ENCODE assay signal across 13 cellular contexts in the genomic region with DNA sequence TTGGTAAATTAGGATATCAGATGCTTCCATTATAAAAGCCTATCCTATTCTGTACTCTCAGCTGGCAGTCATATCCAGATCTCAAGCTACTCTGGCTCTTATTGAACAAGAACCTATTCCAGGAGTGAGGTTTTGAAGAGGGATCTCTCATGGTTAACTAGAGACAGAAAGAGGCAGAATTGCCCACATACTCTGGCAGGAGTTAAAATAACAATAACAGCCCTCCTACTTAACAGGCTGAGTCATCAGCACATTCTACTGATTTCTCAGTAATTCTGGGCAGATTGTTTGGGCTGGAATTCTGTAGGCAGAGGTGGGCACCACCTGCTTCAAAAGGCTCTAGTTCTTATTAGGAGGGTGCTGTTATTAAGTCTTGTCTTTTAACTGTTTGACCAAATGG.
DNase-seq lines count a peak whose midpoint lies in the region; ATAC-seq and TF ChIP-seq lines count a peak whose summit lies in the region.
"Had no signal": no experiment of that assay in that cellular context is flagged by ENCODE, and none has a peak within 500 bp of the region (broad histone marks: within the 10 kb centered on the region; RNA-seq: fewer than 3 reads in every experiment).

No MANE protein-coding gene starts in this region.

- H3K79me2 ChIP-seq in mammary epithelial cell (ENCODE audit: insufficient read depth, low read length): no peaks in the 10 kb centered on the region

- H3K4me2 ChIP-seq in mammary epithelial cell (ENCODE audit: insufficient read depth, low read depth, low read length): peak overlapping the region; percentile 70
- H3K4me2 ChIP-seq: BLaER1 treated with 17β-estradiol and CSF1 and Interleukin-3, amounts not matched to agents 10 nM and 100 nM had no signal

- intact Hi-C loops in mammary epithelial cell (cut with micrococcal nuclease) (no loop called here), tibial artery (cut with DNase I; ENCODE audit: low total_unique reads) (no loop called here)

- no peaks in the 10 kb centered on the region for H3K9me3 ChIP-seq in mammary epithelial cell (replicated peaks; ENCODE audit: insufficient read depth, low read length)
- no peaks in the 10 kb centered on the region for H3K9me3 ChIP-seq in tibial artery
- H3K9me3 ChIP-seq: BLaER1 treated with 17β-estradiol and CSF1 and Interleukin-3, amounts not matched to agents 10 nM and 100 nM; stomach had no signal

- H2AFZ ChIP-seq in mammary epithelial cell (ENCODE audit: low read depth, low read length): peak overlapping the region; percentile 53

- H3K4me3 ChIP-seq in mammary epithelial cell (replicated peaks in 1 of 3; ENCODE audit: insufficient read depth in 1 of 3, low read depth in 2 of 3, low read length in 3 of 3) (no peak overlapping the region), tibial artery (no peak overlapping the region)
- H3K4me3 ChIP-seq: BLaER1 treated with 17β-estradiol and CSF1 and Interleukin-3, amounts not matched to agents 10 nM and 100 nM; stomach had no signal

- BruUV-seq in mammary epithelial cell (replicated peaks; lab: Mats Ljungman, UMichigan): no TSS peak

- in situ Hi-C loops in mammary epithelial cell (cut with MboI; ENCODE audit: low sequenced_read_pairs in 2 of 2): no loop called here

- DNase-seq in AG20443 (ENCODE audit: low spot score) (peak; percentile 24), M059J (ENCODE audit: low read depth) (peak; percentile 52), mammary epithelial cell (peak; percentile 31), kidney glomerular epithelial cell (lab: John Stamatoyannopoulos, UW) (peak; percentile 80), tibial artery (no peak), T-helper 9 cell (no peak)
- DNase-seq: activated CD4-positive, alpha-beta T cell treated with anti-CD3 and anti-CD28 coated beads for 48 hours; immature natural killer cell; nephron progenitor cell; stomach had no signal

- CTCF ChIA-PET in mammary epithelial cell (lab: Charles Lee; ENCODE audit: low non-redundant PET): no interaction called here

- H3K36me3 ChIP-seq in mammary epithelial cell (ENCODE audit: insufficient read depth, low read length): no peaks in the 10 kb centered on the region
- no peaks in the 10 kb centered on the region for H3K36me3 ChIP-seq in tibial artery
- H3K36me3 ChIP-seq: BLaER1 treated with 17β-estradiol and CSF1 and Interleukin-3, amounts not matched to agents 10 nM and 100 nM; stomach had no signal

- H3K27ac ChIP-seq in mammary epithelial cell (ENCODE audit: insufficient read depth, low read depth, low read length) (no peak overlapping the region), tibial artery (no peak overlapping the region)
- H3K27ac ChIP-seq: BLaER1 treated with 17β-estradiol and CSF1 and Interleukin-3, amounts not matched to agents 10 nM and 100 nM; stomach had no signal

- dilution Hi-C loops in mammary epithelial cell (cut with HindIII; ENCODE audit: low sequenced_read_pairs): no loop called here

- TF ChIP-seq CTCF in mammary epithelial cell (conservative IDR thresholded peaks at IDR 0.05 in 1 of 2, IDR thresholded peaks at IDR 0.05 in 1 of 2; ENCODE audit: extremely low read depth in 1 of 2, insufficient read depth in 1 of 2, low read depth in 1 of 2, low read length in 2 of 2) (no peak), tibial artery (IDR thresholded peaks at IDR 0.05) (no peak)

- H3K4me1 ChIP-seq in mammary epithelial cell (ENCODE audit: insufficient read depth, low read length) (peaks cover 7% of the 10 kb centered on the region), tibial artery (peaks cover 0 to 15% (median 3%) of the 10 kb centered on the region in 4 donors)
- H3K4me1 ChIP-seq: BLaER1 treated with 17β-estradiol and CSF1 and Interleukin-3, amounts not matched to agents 10 nM and 100 nM; stomach had no signal

- H3K27me3 ChIP-seq in mammary epithelial cell (ENCODE audit: insufficient read depth, low read length): no peaks in the 10 kb centered on the region
- no peaks in the 10 kb centered on the region for H3K27me3 ChIP-seq in tibial artery
- H3K27me3 ChIP-seq: BLaER1 treated with 17β-estradiol and CSF1 and Interleukin-3, amounts not matched to agents 10 nM and 100 nM; stomach had no signal

- no peaks in the 10 kb centered on the region for H4K20me1 ChIP-seq in mammary epithelial cell (ENCODE audit: insufficient read depth, low read length)
- H4K20me1 ChIP-seq: BLaER1 treated with 17β-estradiol and CSF1 and Interleukin-3, amounts not matched to agents 10 nM and 100 nM had no signal

- ATAC-seq in HG02642 (IDR thresholded peaks at IDR 0.05; ENCODE audit: poor library complexity, unreplicated experiment): no peak
- no peak for ATAC-seq in GM18502 (IDR thresholded peaks at IDR 0.05; ENCODE audit: poor library complexity, unreplicated experiment)

- no peak overlapping the region for H3K9ac ChIP-seq in mammary epithelial cell (ENCODE audit: insufficient read depth, low read length)
- H3K9ac ChIP-seq: BLaER1 treated with 17β-estradiol and CSF1 and Interleukin-3, amounts not matched to agents 10 nM and 100 nM had no signal

Comparison
In these comparisons a context has a peak if more than half of its experiments do, and no peak if none do; other contexts are left out.
1. DNase-seq: peak in AG20443 (single experiment), M059J (single experiment), mammary epithelial cell (single experiment) and kidney glomerular epithelial cell (single experiment); none in tibial artery (0 of 2) and T-helper 9 cell (single experiment).